In genomic region chr10:68023292-68023691, GRCh38 we compare ENCODE assay signal across 24 cellular contexts. TPM values are rescaled to one million over a fixed set of nuclear protein-coding genes. Genes with fewer than 3 reads are reported as not detected.
A peak's percentile ranks its signal among the peaks of the same experiment; 100 is the strongest.
DNase-seq lines count a peak whose midpoint lies in the region; ATAC-seq, FAIRE-seq and TF ChIP-seq lines count a peak whose summit lies in the region.
"Had no signal": no experiment of that assay in that cellular context is flagged by ENCODE, and none has a peak within 500 bp of the region (broad histone marks: within the 10 kb centered on the region; RNA-seq: fewer than 3 reads in every experiment).

No MANE protein-coding gene starts in this region.

- ATAC-seq in activated CD4-positive, alpha-beta T cell treated with anti-CD3 and anti-CD28 coated beads for 36 hours = peak; percentile 66
- ATAC-seq in A549 = no peak
- no peak for ATAC-seq in gastrocnemius medialis

- TF ChIP-seq POLR2A in A549 (IDR thresholded peaks at IDR 0.05; ENCODE audit: low read length) = no peak
- no peak for TF ChIP-seq POLR2A in gastrocnemius medialis (IDR thresholded peaks at IDR 0.05)
- no peak for TF ChIP-seq POLR2A in tibial nerve (IDR thresholded peaks at IDR 0.05)

- no peak overlapping the region for H3K27ac ChIP-seq in A549
- peak overlapping the region; percentile 20 for H3K27ac ChIP-seq in epithelial cell of prostate
- H3K27ac ChIP-seq in gastrocnemius medialis = no peak overlapping the region
- no peak overlapping the region for H3K27ac ChIP-seq in tibial nerve
- H3K27ac ChIP-seq: 22Rv1, PC-9, SK-N-MC had no signal

- H3K4me3 ChIP-seq in A549 = no peak overlapping the region
- H3K4me3 ChIP-seq in gastrocnemius medialis = no peak overlapping the region
- H3K4me3 ChIP-seq in tibial nerve = no peak overlapping the region
- H3K4me3 ChIP-seq: PC-9, SK-N-MC had no signal

- H3K9me3 Mint-ChIP-seq in activated CD4-positive, alpha-beta T cell treated with anti-CD3 and anti-CD28 coated beads for 36 hours (ENCODE audit: low read depth) = peaks cover 4% of the 10 kb centered on the region
- no peaks in the 10 kb centered on the region; the same call in 1 of the 2 replicates for H3K9me3 Mint-ChIP-seq in HFFc6

- H3K4me1 ChIP-seq in A549 (no peaks in the 10 kb centered on the region), gastrocnemius medialis (no peaks in the 10 kb centered on the region), tibial nerve (no peaks in the 10 kb centered on the region)

- POLR2A ChIA-PET in activated CD4-positive, alpha-beta T cell treated with anti-CD3 and anti-CD28 coated beads for 36 hours (lab: Charles Lee) = no interaction called here
- POLR2A ChIA-PET in A549 (lab: Yijun Ruan, JAX) = no interaction called here

- CTCF ChIA-PET in activated CD4-positive, alpha-beta T cell treated with anti-CD3 and anti-CD28 coated beads for 36 hours (lab: Charles Lee) = no interaction called here
- CTCF ChIA-PET in A549 (lab: Yijun Ruan, JAX) = no interaction called here

- no peak for DNase-seq in activated CD4-positive, alpha-beta T cell treated with anti-CD3 and anti-CD28 coated beads for 36 hours
- DNase-seq in activated CD4-positive, alpha-beta T cell treated with anti-CD3 and anti-CD28 coated beads for 1 hour = no peak
- DNase-seq in A549 (ENCODE audit: low read depth in 1 of 2, low spot score in 1 of 2) (no peak), HFFc6 (no peak), epithelial cell of prostate (ENCODE audit: low read depth, low spot score) (no peak), gastrocnemius medialis (no peak), tibial nerve (ENCODE audit: low spot score in 2 of 2) (no peak), RCC 7860 (ENCODE audit: low spot score) (no peak)
- DNase-seq: ACHN; H7; KBM-7; MV-4-11; NCI-H1105; NCI-H1436 treated with DMSO at 0.1 percent for 48 hours; NCI-H1930; NCI-H2107; NCI-H446; NCI-H524 treated with DMSO at 0.1 percent for 48 hours; NCI-H774; NK-92 treated with Interleukin-12 subunit alpha and Interleukin-12 subunit beta, amount 100 ng/mL, for 24 hours; PC-9; SIG-M5 had no signal

- FAIRE-seq in A549 (lab: Jason Lieb, UNC) (peak; percentile 7), RCC 7860 (lab: Jason Lieb, UNC) (no peak)

- TF ChIP-seq CTCF in A549 (IDR thresholded peaks at IDR 0.05) (no peak), HFFc6 (IDR thresholded peaks at IDR 0.05) (no peak), gastrocnemius medialis (IDR thresholded peaks at IDR 0.05 in 4 of 5, conservative IDR thresholded peaks at IDR 0.05 in 1 of 5) (no peak), tibial nerve (IDR thresholded peaks at IDR 0.05) (no peak)

- no peak overlapping the region for H3K27ac Mint-ChIP-seq in activated CD4-positive, alpha-beta T cell treated with anti-CD3 and anti-CD28 coated beads for 36 hours
- peak overlapping the region; percentile 30 for H3K27ac Mint-ChIP-seq in HFFc6

- TF ChIP-seq EP300 in A549 (IDR thresholded peaks at IDR 0.05) = no peak
- TF ChIP-seq EP300 in tibial nerve (IDR thresholded peaks at IDR 0.05) = no peak

- no peak for TF ChIP-seq RAD21 in A549 (conservative IDR thresholded peaks at IDR 0.05 in 1 of 2, IDR thresholded peaks at IDR 0.05 in 1 of 2)

- no peak overlapping the region for H3K4me3 Mint-ChIP-seq in activated CD4-positive, alpha-beta T cell treated with anti-CD3 and anti-CD28 coated beads for 36 hours
- no peak overlapping the region for H3K4me3 Mint-ChIP-seq in HFFc6

- peaks cover 42% of the 10 kb centered on the region for H3K36me3 Mint-ChIP-seq in activated CD4-positive, alpha-beta T cell treated with anti-CD3 and anti-CD28 coated beads for 36 hours (ENCODE audit: low read depth)
- peaks cover 60% of the 10 kb centered on the region for H3K36me3 Mint-ChIP-seq in HFFc6 (ENCODE audit: low read depth)

- H3K4me2 ChIP-seq in A549 = no peak overlapping the region
- H3K4me2 ChIP-seq: PC-9 had no signal

- in situ Hi-C loops in gastrocnemius medialis (cut with MboI; ENCODE audit: low sequenced_read_pairs in 4 of 4) = no loop called here

- H3K27me3 ChIP-seq in gastrocnemius medialis (no peaks in the 10 kb centered on the region), tibial nerve (no peaks in the 10 kb centered on the region)

- H3K27me3 Mint-ChIP-seq in activated CD4-positive, alpha-beta T cell treated with anti-CD3 and anti-CD28 coated beads for 36 hours = no peaks in the 10 kb centered on the region
- peaks cover 10% of the 10 kb centered on the region for H3K27me3 Mint-ChIP-seq in HFFc6 (ENCODE audit: insufficient read depth)

- intact Hi-C loops in activated CD4-positive, alpha-beta T cell treated with anti-CD3 and anti-CD28 coated beads for 36 hours (cut with DNase I, micrococcal nuclease) = no loop called here
- intact Hi-C loops in gastrocnemius medialis (cut with DNase I; ENCODE audit: low total_unique reads) = no loop called here

- WGBS in A549 (ENCODE audit: missing lambda C conversion rate) = 93% methylated on average over 1 of the region's 1 CpG
- 97 to 100% methylated on average over 1 of the region's 1 CpG for WGBS in tibial nerve, 2 donors

- H3K36me3 ChIP-seq in gastrocnemius medialis (peaks cover 0 to 71% of the 10 kb centered on the region in 2 donors), tibial nerve (peaks cover 0 to 89% (median 0%) of the 10 kb centered on the region in 3 donors)

- H3K9me3 ChIP-seq in A549 (peaks cover 4% of the 10 kb centered on the region; the same call in 1 of the 3 replicates), gastrocnemius medialis (no peaks in the 10 kb centered on the region), tibial nerve (peaks cover 0 to 11% (median 0%) of the 10 kb centered on the region in 4 donors)

- H3K4me1 Mint-ChIP-seq in activated CD4-positive, alpha-beta T cell treated with anti-CD3 and anti-CD28 coated beads for 36 hours = peaks cover 3% of the 10 kb centered on the region
- peaks cover 21% of the 10 kb centered on the region for H3K4me1 Mint-ChIP-seq in HFFc6 (ENCODE audit: low read depth)

TF ChIP-seq in A549, 52 proteins besides CTCF, POLR2A, EP300 and RAD21:
- no peak for TF ChIP-seq MAFK (IDR thresholded peaks at IDR 0.05; ENCODE audit: partially characterized antibody)
- no peak for TF ChIP-seq CHD2 (IDR thresholded peaks at IDR 0.05; ENCODE audit: low read length, partially characterized antibody)
- TF ChIP-seq E2F6 (IDR thresholded peaks at IDR 0.05; ENCODE audit: borderline replicate concordance, low read depth) = no peak
- TF ChIP-seq FOXS1 (CRISPR knock-in tag; IDR thresholded peaks at IDR 0.05) = no peak

RNA-seq across cellular contexts. Expression of gene HERC4, which starts 51.8 kb away (rescaled TPM):
- total RNA-seq in activated CD4-positive, alpha-beta T cell treated with anti-CD3 and anti-CD28 coated beads for 36 hours = 10 to 100 TPM; 39.5 to 50.8 TPM
- polyA plus RNA-seq in A549 (2011; rRNA removed) (40.5 and 51.3 TPM in 2 replicates), A549 (2017; fragmentation: RNase III; extraction: RNeasy Plus Mini Kit Qiagen cat#74134 plus additional on column Dnase treatment) (42.2 to 53.7 TPM (median 43.2 TPM) in 3 replicates)
- 13.8 and 16.0 TPM in 2 replicates for polyA plus RNA-seq in A549 (2012; cell fraction: cytosol; rRNA removed)
- 18.3 and 43.5 TPM in 2 replicates for polyA plus RNA-seq in A549 (2012; cell fraction: nucleus; rRNA removed)
- polyA minus RNA-seq in A549 (2011; rRNA and poly(A)+ RNA removed) = 25.5 and 29.6 TPM in 2 replicates
- total RNA-seq in HFFc6 (2021; fragmentation: NEBNext Ultra II Directional; extraction: Animal tissue kit (Norgen Biotek cat#: 25700)) = 100 to 1,000 TPM; 220 to 297 (median 279) TPM
- total RNA-seq in gastrocnemius medialis (10 to 100 TPM; 12.8 to 25.2 (median 13.1) TPM), tibial nerve (10 to 100 TPM; 38.1 to 57.0 (median 54.1) TPM)
